ENCODE assay signal across 8 cellular contexts in the genomic region with DNA sequence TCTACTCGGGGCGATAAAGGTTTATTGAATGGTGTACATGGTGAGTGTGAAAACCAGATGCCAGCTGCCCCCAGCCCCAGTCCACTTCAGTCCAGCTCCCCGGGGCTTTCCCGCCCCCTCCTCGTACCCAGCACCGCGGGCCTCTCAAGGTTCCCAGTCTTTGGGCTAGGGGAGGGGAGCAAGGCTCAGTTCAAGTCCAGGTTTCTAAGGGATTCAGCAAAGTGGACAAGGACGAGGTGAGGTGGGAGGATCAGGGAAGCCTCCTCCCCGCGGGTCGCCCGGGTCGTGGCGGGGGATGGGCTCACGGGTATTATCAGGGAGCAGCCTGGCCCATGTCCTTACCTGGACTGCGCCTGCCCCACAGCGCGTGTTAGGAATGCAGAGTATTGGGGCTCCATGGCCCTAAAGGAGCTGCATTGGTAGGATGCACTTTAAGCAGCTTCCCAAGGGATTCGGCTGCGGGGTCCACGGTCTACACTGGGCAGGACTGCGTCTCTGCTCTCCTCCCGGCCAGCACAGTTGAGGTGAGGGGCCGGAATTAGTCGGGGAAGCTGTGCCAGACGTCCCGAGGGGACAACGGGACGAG. TPM values are rescaled to one million over a fixed set of nuclear protein-coding genes. Genes with fewer than 3 reads are reported as not detected.
A peak's percentile ranks its signal among the peaks of the same experiment; 100 is the strongest.
DNase-seq lines count a peak whose midpoint lies in the region; ATAC-seq, FAIRE-seq and TF ChIP-seq lines count a peak whose summit lies in the region.

No MANE protein-coding gene starts in this region.

- no peaks in the 10 kb centered on the region for H3K36me3 Mint-ChIP-seq in osteocyte (ENCODE audit: unreplicated experiment)

- no peaks in the 10 kb centered on the region for H3K36me3 ChIP-seq in PC-3 (ENCODE audit: low read depth, low read length)

- H3K9me2 ChIP-seq in PC-3 (replicated peaks; ENCODE audit: low read length): no peaks in the 10 kb centered on the region

- no peak overlapping the region for H3K9ac ChIP-seq in PC-3 (ENCODE audit: low read length)

- no peaks in the 10 kb centered on the region for H3K27me3 Mint-ChIP-seq in osteocyte (ENCODE audit: unreplicated experiment)

- intact Hi-C loops in PC-3 (cut with micrococcal nuclease): loop anchor here (1.0 to 5.0 kb wide), 4 partner anchors 37 to 204 kb away; no protein-coding TSS in a partner anchor

- ATAC-seq in GM21619 (IDR thresholded peaks at IDR 0.05; ENCODE audit: unreplicated experiment): peak; percentile 3
- peak; percentile 12 for ATAC-seq in PC-3

- no peaks in the 10 kb centered on the region for H3F3A ChIP-seq in PC-3 (ENCODE audit: low read length, unreplicated experiment)

- peak overlapping the region; percentile 64 for H3K4me3 ChIP-seq in PC-3 (ENCODE audit: low read length)
- peak overlapping the region; percentile 40 for H3K4me3 ChIP-seq in epithelial cell of esophagus (ENCODE audit: low read length)

- no peak overlapping the region for H3K27ac ChIP-seq in PC-3 (ENCODE audit: low read length)

- no peaks in the 10 kb centered on the region for H3K27me3 ChIP-seq in PC-3 (ENCODE audit: low read length)

- H3K4me2 ChIP-seq in PC-3 (ENCODE audit: low read length): peak overlapping the region; percentile 91

- BruUV-seq in PC-3 (replicated peaks; lab: Mats Ljungman, UMichigan): no TSS peak

- peak overlapping the region; percentile 71; the same call in 1 of the 2 replicates for H2AFZ ChIP-seq in PC-3 (ENCODE audit: low read length)

- H4K20me1 ChIP-seq in PC-3 (ENCODE audit: low read length): peaks cover 8% of the 10 kb centered on the region

- H3K9me3 Mint-ChIP-seq in osteocyte (ENCODE audit: unreplicated experiment): no peaks in the 10 kb centered on the region

- peaks cover 22% of the 10 kb centered on the region for H3K79me2 ChIP-seq in PC-3 (ENCODE audit: low read length)

- H3K27ac Mint-ChIP-seq in osteocyte (ENCODE audit: unreplicated experiment): no peak overlapping the region

- DNase-seq in PC-3 (no peak), epithelial cell of esophagus (ENCODE audit: low read depth) (no peak), osteocyte (ENCODE audit: extremely low spot score, unreplicated experiment) (no peak), GM12891 (ENCODE audit: insufficient read length, low spot score) (no peak), NCI-H1048 (lab: John Stamatoyannopoulos, UW) (no peak), NCI-H128 (lab: John Stamatoyannopoulos, UW; ENCODE audit: unreplicated experiment) (no peak), NCI-H1694 (lab: John Stamatoyannopoulos, UW) (no peak)

- CTCF ChIA-PET in PC-3 (lab: Charles Lee): interaction anchor here (0.5 to 1.5 kb wide), 6 partner anchors 35 to 213 kb away, joined by 3 to 51 read pairs (median 3); no protein-coding TSS in a partner anchor

- POLR2A ChIA-PET in PC-3 (lab: Charles Lee; ENCODE audit: unreplicated experiment): interaction anchor here (0.6 to 0.7 kb wide), 3 partner anchors 92 to 228 kb away, joined by 3 read pairs; no protein-coding TSS in a partner anchor

- peaks cover 28% of the 10 kb centered on the region for H3K4me1 Mint-ChIP-seq in osteocyte (ENCODE audit: unreplicated experiment)

- no peak for FAIRE-seq in GM12891 (lab: Jason Lieb, UNC)

- H3K4me1 ChIP-seq in PC-3 (ENCODE audit: insufficient read depth, low read length): peaks cover 19% of the 10 kb centered on the region

- no peak for TF ChIP-seq POLR2A in GM12891 (IDR thresholded peaks at IDR 0.05; ENCODE audit: low read depth, low read length)

- peak overlapping the region; percentile 77 for H3K4me3 Mint-ChIP-seq in osteocyte (ENCODE audit: unreplicated experiment)

- no peaks in the 10 kb centered on the region for H3K9me3 ChIP-seq in PC-3 (ENCODE audit: low read length)

- TF ChIP-seq CTCF in PC-3 (conservative IDR thresholded peaks at IDR 0.05; ENCODE audit: low read depth, low read length): no peak
- no peak for TF ChIP-seq CTCF in epithelial cell of esophagus (IDR thresholded peaks at IDR 0.05; ENCODE audit: insufficient read depth, low read depth, low read length, missing control alignments)
- no peak for TF ChIP-seq CTCF in osteocyte (IDR thresholded peaks at IDR 0.05)

TF ChIP-seq in GM12891, 5 proteins besides CTCF, POLR2A, EP300 and RAD21:
- TF ChIP-seq POU2F2 (IDR thresholded peaks at IDR 0.05; ENCODE audit: low read depth, low read length) (no peak), PAX5 (IDR thresholded peaks at IDR 0.05; ENCODE audit: insufficient read depth, low read length, severe bottlenecking) (no peak), POLR2AphosphoS5 (IDR thresholded peaks at IDR 0.05; ENCODE audit: low read depth, low read length) (no peak), TAF1 (IDR thresholded peaks at IDR 0.05; ENCODE audit: low read depth, low read length) (no peak), SPI1 (IDR thresholded peaks at IDR 0.05; ENCODE audit: low read depth, low read length) (no peak)
TF ChIP-seq in GM12891: peak in this region for 0.

RNA-seq across cellular contexts. Expression of a gene that starts 0.5 kb away (rescaled TPM):
- total RNA-seq in PC-3 (2014; rRNA removed): 19.5 and 22.7 TPM in 2 replicates
- total RNA-seq in osteocyte: 34.2 and 37.9 TPM in 2 replicates
- 26.1 TPM for polyA plus RNA-seq in GM12891 (2012; ENCODE audit: low read depth, missing spikeins)
